In the genomic region with DNA sequence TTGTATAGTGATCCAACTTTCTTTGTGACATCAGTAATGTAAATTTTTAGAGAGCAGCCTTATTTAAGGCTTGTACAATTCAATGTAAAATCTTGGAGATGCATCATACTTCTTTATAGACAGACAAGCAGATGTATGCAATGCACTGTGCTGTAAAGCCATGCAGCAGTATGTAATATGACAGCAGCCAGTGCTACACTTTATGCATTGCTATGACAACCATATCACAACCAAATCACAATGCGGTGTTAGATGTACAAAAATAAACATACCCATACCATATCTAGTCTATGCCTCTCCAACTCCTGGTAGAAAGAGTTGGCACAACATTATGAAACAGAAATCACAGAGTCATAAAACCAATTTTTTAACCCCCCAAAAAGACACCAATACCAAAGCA, we compare ENCODE assay signal across 13 cellular contexts.
"Had no signal": no experiment of that assay in that cellular context is flagged by ENCODE, and none has a peak within 500 bp of the region (broad histone marks: within the 10 kb centered on the region; RNA-seq: fewer than 3 reads in every experiment).

No MANE protein-coding gene starts in this region.

- H3K9ac ChIP-seq: parathyroid adenoma had no signal

- H3K4me3 ChIP-seq: breast epithelium, dorsolateral prefrontal cortex had no signal

- ATAC-seq: activated CD4-positive, alpha-beta T cell treated with anti-CD3 and anti-CD28 coated beads for 36 hours; esophagus mucosa had no signal

- H3K4me1 ChIP-seq: breast epithelium had no signal

- H3K9me3 ChIP-seq: breast epithelium had no signal

- H2AFZ ChIP-seq: parathyroid adenoma had no signal

- H3K27ac ChIP-seq: breast epithelium, dorsolateral prefrontal cortex, parathyroid adenoma, VCaP had no signal

- H3K27me3 ChIP-seq: breast epithelium, dorsolateral prefrontal cortex had no signal

- H3K36me3 ChIP-seq: breast epithelium had no signal

- H3K79me2 ChIP-seq: parathyroid adenoma had no signal

- DNase-seq: activated CD4-positive, alpha-beta memory T cell treated with anti-CD3 and anti-CD28 coated beads, Interleukin-2, amount 10 ng/mL, durations not matched to agents 7 days and 5 days; activated CD4-positive, alpha-beta T cell treated with anti-CD3 and anti-CD28 coated beads for 36 hours; activated CD8-positive, alpha-beta memory T cell treated with anti-CD3 and anti-CD28 coated beads, Interleukin-2, amount 50 U/mL, for 48 hours; activated naive CD8-positive, alpha-beta T cell treated with anti-CD3 and anti-CD28 coated beads, Interleukin-2, amount 10 ng/mL, durations not matched to agents 7 days and 5 days; dorsolateral prefrontal cortex; hypothalamus; kidney glomerular epithelial cell; stimulated activated CD4-positive, alpha-beta T cell treated with anti-CD3 and anti-CD28 coated beads, Interleukin-2, amount 100 ng/mL, for 48 hours; stimulated activated naive CD4-positive, alpha-beta T cell treated with Interleukin-2 at 50 U/mL for 16 hours had no signal
